In the genomic region with DNA sequence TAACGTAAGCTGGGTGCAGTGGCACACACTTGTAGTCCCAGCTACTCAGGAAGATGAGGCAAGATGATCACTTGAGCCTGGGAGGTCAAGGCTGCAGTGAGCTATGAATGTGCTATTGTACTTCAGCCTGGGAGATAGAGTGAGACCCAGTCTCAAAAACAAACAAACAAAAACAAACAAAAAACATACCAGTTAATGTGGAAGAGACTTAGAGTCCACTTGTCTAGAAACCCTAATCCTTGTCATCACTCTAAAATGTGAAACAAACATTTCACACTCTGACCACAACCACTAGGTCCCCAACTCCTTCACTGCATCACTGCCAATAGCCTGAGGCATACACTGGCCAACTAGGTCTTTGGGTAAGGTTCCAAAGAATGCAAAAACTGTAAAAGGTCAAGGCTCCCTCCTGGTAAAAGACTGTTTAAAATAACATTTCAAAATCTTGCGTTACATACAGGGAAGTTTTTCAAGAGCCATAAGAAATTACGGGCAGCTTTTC, we compare ENCODE assay signal across 23 cellular contexts. TPM values are rescaled to one million over a fixed set of nuclear protein-coding genes. Genes with fewer than 3 reads are reported as not detected.
A peak's percentile ranks its signal among the peaks of the same experiment; 100 is the strongest.
DNase-seq lines count a peak whose midpoint lies in the region; FAIRE-seq and TF ChIP-seq lines count a peak whose summit lies in the region.
"Had no signal": no experiment of that assay in that cellular context is flagged by ENCODE, and none has a peak within 500 bp of the region (broad histone marks: within the 10 kb centered on the region; RNA-seq: fewer than 3 reads in every experiment).

No MANE protein-coding gene starts in this region.

- no peak overlapping the region for H3K4me3 Mint-ChIP-seq in mesothelial cell of epicardium
- H3K4me3 Mint-ChIP-seq: activated naive CD8-positive, alpha-beta T cell; activated T-cell treated with anti-CD3 and anti-CD28 coated beads, Interleukin-2, amount 50 U/mL, for 4 hours; nephron; stimulated activated naive CD8-positive, alpha-beta T cell treated with anti-CD3 and anti-CD28 coated beads, Interleukin-15, amount 100 ng/mL, for 72 hours had no signal

- intact Hi-C loops in tibial artery (cut with DNase I; ENCODE audit: low total_unique reads) = no loop called here

- no peak for FAIRE-seq in H54 (lab: Jason Lieb, UNC)
- no peak for FAIRE-seq in GM19239 (lab: Jason Lieb, UNC)
- FAIRE-seq: RCC 7860 had no signal

- TF ChIP-seq POLR2A in H54 (IDR thresholded peaks at IDR 0.05; ENCODE audit: low read depth, low read length) = no peak

- no peak overlapping the region for H3K27ac Mint-ChIP-seq in mesothelial cell of epicardium
- H3K27ac Mint-ChIP-seq: activated naive CD8-positive, alpha-beta T cell; nephron; stimulated activated naive CD8-positive, alpha-beta T cell treated with anti-CD3 and anti-CD28 coated beads, Interleukin-15, amount 100 ng/mL, for 72 hours had no signal

- TF ChIP-seq CTCF in foreskin fibroblast (IDR thresholded peaks at IDR 0.05; ENCODE audit: low read depth, low read length) = no peak
- TF ChIP-seq CTCF in tibial artery (IDR thresholded peaks at IDR 0.05) = no peak
- TF ChIP-seq CTCF in mesothelial cell of epicardium (IDR thresholded peaks at IDR 0.05; ENCODE audit: unreplicated experiment) = no peak

- peaks cover 1% of the 10 kb centered on the region for H3K9me3 Mint-ChIP-seq in mesothelial cell of epicardium

- H3K27me3 ChIP-seq in tibial artery = no peaks in the 10 kb centered on the region

- H3K4me3 ChIP-seq in foreskin fibroblast (ENCODE audit: low read depth in 1 of 2, low read length in 2 of 2) (no peak overlapping the region), tibial artery (no peak overlapping the region)
- H3K4me3 ChIP-seq: gastroesophageal sphincter, lung had no signal

- H3K27me3 Mint-ChIP-seq in mesothelial cell of epicardium (ENCODE audit: low read depth) = peaks cover 7% of the 10 kb centered on the region

- H3K36me3 Mint-ChIP-seq in mesothelial cell of epicardium = peaks cover 1% of the 10 kb centered on the region

- no peaks in the 10 kb centered on the region for H3K36me3 ChIP-seq in tibial artery
- H3K36me3 ChIP-seq: gastroesophageal sphincter had no signal

- no peak overlapping the region for H3K27ac ChIP-seq in tibial artery
- H3K27ac ChIP-seq: gastroesophageal sphincter had no signal

- no peaks in the 10 kb centered on the region for H3K4me1 Mint-ChIP-seq in mesothelial cell of epicardium
- H3K4me1 Mint-ChIP-seq: nephron; stimulated activated naive CD8-positive, alpha-beta T cell treated with anti-CD3 and anti-CD28 coated beads, Interleukin-15, amount 100 ng/mL, for 72 hours had no signal

- no peaks in the 10 kb centered on the region for H3K4me1 ChIP-seq in tibial artery
- H3K4me1 ChIP-seq: gastroesophageal sphincter had no signal

- DNase-seq in AG08395 (ENCODE audit: low spot score) = peak; percentile 17
- DNase-seq in H54 (ENCODE audit: insufficient read length, low spot score) = peak; percentile 74
- peak; percentile 40 for DNase-seq in SW480 (ENCODE audit: low spot score)
- peak; percentile 1 to 4 for DNase-seq in foreskin fibroblast
- DNase-seq in tibial artery = no peak
- no peak for DNase-seq in mesothelial cell of epicardium (ENCODE audit: low spot score in 2 of 2, unreplicated experiment in 2 of 2)
- DNase-seq in GM19239 (ENCODE audit: insufficient read length, low spot score) = no peak
- no peak for DNase-seq in NCI-H446 (lab: John Stamatoyannopoulos, UW)
- DNase-seq: ACHN; activated CD4-positive, alpha-beta T cell treated with anti-CD3 and anti-CD28 coated beads, Interleukin-2, amount 50 U/mL, for 48 hours; activated T-cell treated with anti-CD3 and anti-CD28 coated beads, Interleukin-2, amount 50 U/mL, for 4 hours; GF-D8; HCEC 1CT; NCI-H187 treated with DMSO at 0.1 percent for 48 hours; NCI-H524; stimulated activated naive CD8-positive, alpha-beta T cell treated with anti-CD3 and anti-CD28 coated beads, Interleukin-15, amount 100 ng/mL, for 72 hours had no signal

- H3K9me3 ChIP-seq in tibial artery = no peaks in the 10 kb centered on the region
- H3K9me3 ChIP-seq: gastroesophageal sphincter had no signal

RNA-seq across cellular contexts. Expression of gene CYP2B6, which starts 28.6 kb away (rescaled TPM):
- not detected in 3 replicates for total RNA-seq in mesothelial cell of epicardium
- total RNA-seq: cardiac septum, gastroesophageal sphincter, urinary bladder had no signal

Comparison
In these comparisons a context has a peak if more than half of its experiments do, and no peak if none do; other contexts are left out.
1. DNase-seq: peak in AG08395 (single experiment), H54 (single experiment), SW480 (single experiment) and foreskin fibroblast (2 of 2); none in tibial artery (0 of 2), mesothelial cell of epicardium (0 of 2), GM19239 (single experiment) and NCI-H446 (0 of 2).